Comparison of ENCODE assay signal across 30 cellular contexts in genomic region chr1:46072975-46073374, GRCh38. TPM values are rescaled to one million over a fixed set of nuclear protein-coding genes. Genes with fewer than 3 reads are reported as not detected.
DNase-seq lines count a peak whose midpoint lies in the region; ATAC-seq, FAIRE-seq and TF ChIP-seq lines count a peak whose summit lies in the region.
"Had no signal": no experiment of that assay in that cellular context is flagged by ENCODE, and none has a peak within 500 bp of the region (broad histone marks: within the 10 kb centered on the region; RNA-seq: fewer than 3 reads in every experiment).

No MANE protein-coding gene starts in this region.

- H3K79me2 ChIP-seq in PC-3 (ENCODE audit: low read length) = no peaks in the 10 kb centered on the region
- H3K79me2 ChIP-seq: parathyroid adenoma had no signal

- BruUV-seq in PC-3 (replicated peaks; lab: Mats Ljungman, UMichigan) = no TSS peak

- H2AFZ ChIP-seq in PC-3 (ENCODE audit: low read length) = no peak overlapping the region
- H2AFZ ChIP-seq: parathyroid adenoma had no signal

- H3K36me3 ChIP-seq in PC-3 (ENCODE audit: low read depth, low read length) = peaks cover 4% of the 10 kb centered on the region; the same call in 1 of the 2 replicates
- H3K36me3 ChIP-seq: thoracic aorta, uterus had no signal

- no peaks in the 10 kb centered on the region for H3K36me3 Mint-ChIP-seq in activated CD4-positive, alpha-beta T cell treated with anti-CD3 and anti-CD28 coated beads, Interleukin-2, amount 10 ng/mL, durations not matched to agents 7 days and 5 days (ENCODE audit: low read depth)
- H3K36me3 Mint-ChIP-seq: activated naive CD8-positive, alpha-beta T cell; IgD-negative memory B cell; immature natural killer cell had no signal

- H3F3A ChIP-seq in PC-3 (ENCODE audit: low read length, unreplicated experiment) = no peaks in the 10 kb centered on the region

- POLR2A ChIA-PET in PC-3 (lab: Charles Lee; ENCODE audit: unreplicated experiment) = no interaction called here
- POLR2A ChIA-PET in activated CD4-positive, alpha-beta T cell treated with anti-CD3 and anti-CD28 coated beads, Interleukin-2, amount 10 ng/mL, durations not matched to agents 7 days and 5 days (lab: Charles Lee) = no interaction called here

- H3K27ac Mint-ChIP-seq in activated CD4-positive, alpha-beta T cell treated with anti-CD3 and anti-CD28 coated beads, Interleukin-2, amount 10 ng/mL, durations not matched to agents 7 days and 5 days = no peak overlapping the region
- H3K27ac Mint-ChIP-seq: activated naive CD8-positive, alpha-beta T cell; IgD-negative memory B cell; immature natural killer cell; stimulated activated naive CD8-positive, alpha-beta T cell treated with anti-CD3 and anti-CD28 coated beads, Interleukin-15, Interleukin-2, amounts not matched to agents 100 ng/mL and 50 ng/mL, for 24 hours had no signal

- no peaks in the 10 kb centered on the region for H3K4me1 Mint-ChIP-seq in activated CD4-positive, alpha-beta T cell treated with anti-CD3 and anti-CD28 coated beads, Interleukin-2, amount 10 ng/mL, durations not matched to agents 7 days and 5 days
- H3K4me1 Mint-ChIP-seq: IgD-negative memory B cell, immature natural killer cell, neural crest cell had no signal

- intact Hi-C loops in PC-3 (cut with micrococcal nuclease) = no loop called here

- H3K4me2 ChIP-seq in PC-3 (ENCODE audit: low read length) = no peak overlapping the region
- H3K4me2 ChIP-seq: BLaER1 treated with 17β-estradiol and CSF1 and Interleukin-3, amounts not matched to agents 10 nM and 100 nM had no signal

- H3K4me3 ChIP-seq in PC-3 (ENCODE audit: low read length) = no peak overlapping the region
- H3K4me3 ChIP-seq: BLaER1 treated with 17β-estradiol and CSF1 and Interleukin-3, amounts not matched to agents 10 nM and 100 nM; left ventricle myocardium inferior; thoracic aorta; uterus had no signal

- no peak overlapping the region for H3K4me3 Mint-ChIP-seq in activated CD4-positive, alpha-beta T cell treated with anti-CD3 and anti-CD28 coated beads, Interleukin-2, amount 10 ng/mL, durations not matched to agents 7 days and 5 days
- H3K4me3 Mint-ChIP-seq: activated naive CD8-positive, alpha-beta T cell; IgD-negative memory B cell; immature natural killer cell; neural crest cell; stimulated activated naive CD8-positive, alpha-beta T cell treated with anti-CD3 and anti-CD28 coated beads, Interleukin-15, Interleukin-2, amounts not matched to agents 100 ng/mL and 50 ng/mL, for 24 hours had no signal

- H3K4me1 ChIP-seq in PC-3 (ENCODE audit: insufficient read depth, low read length) = no peaks in the 10 kb centered on the region
- H3K4me1 ChIP-seq: parathyroid adenoma, uterus had no signal

- no peaks in the 10 kb centered on the region for H3K9me3 Mint-ChIP-seq in activated CD4-positive, alpha-beta T cell treated with anti-CD3 and anti-CD28 coated beads, Interleukin-2, amount 10 ng/mL, durations not matched to agents 7 days and 5 days
- H3K9me3 Mint-ChIP-seq: IgD-negative memory B cell; immature natural killer cell; neural crest cell; stimulated activated naive CD8-positive, alpha-beta T cell treated with anti-CD3 and anti-CD28 coated beads, Interleukin-15, Interleukin-2, amounts not matched to agents 100 ng/mL and 50 ng/mL, for 24 hours had no signal

- H3K27me3 Mint-ChIP-seq in activated CD4-positive, alpha-beta T cell treated with anti-CD3 and anti-CD28 coated beads, Interleukin-2, amount 10 ng/mL, durations not matched to agents 7 days and 5 days = no peaks in the 10 kb centered on the region
- H3K27me3 Mint-ChIP-seq: activated naive CD8-positive, alpha-beta T cell; IgD-negative memory B cell; stimulated activated naive CD8-positive, alpha-beta T cell treated with anti-CD3 and anti-CD28 coated beads, Interleukin-15, Interleukin-2, amounts not matched to agents 100 ng/mL and 50 ng/mL, for 24 hours had no signal

- no peak for TF ChIP-seq CTCF in PC-3 (conservative IDR thresholded peaks at IDR 0.05; ENCODE audit: low read depth, low read length)

- H3K9ac ChIP-seq in PC-3 (ENCODE audit: low read length) = no peak overlapping the region
- H3K9ac ChIP-seq: BLaER1 treated with 17β-estradiol and CSF1 and Interleukin-3, amounts not matched to agents 10 nM and 100 nM; parathyroid adenoma had no signal

- ATAC-seq in PC-3 = peak; percentile 49
- ATAC-seq in stimulated activated naive CD8-positive, alpha-beta T cell treated with anti-CD3 and anti-CD28 coated beads, Interleukin-15, Interleukin-2, amounts not matched to agents 100 U/mL and 50 U/mL, for 24 hours = peak; percentile 57
- ATAC-seq: HCT116, Panc1 had no signal

- CTCF ChIA-PET in PC-3 (lab: Charles Lee) = no interaction called here
- CTCF ChIA-PET in activated CD4-positive, alpha-beta T cell treated with anti-CD3 and anti-CD28 coated beads, Interleukin-2, amount 10 ng/mL, durations not matched to agents 7 days and 5 days (lab: Charles Lee) = interaction anchor here (0.6 to 1.8 kb wide), 2 partner anchors 12 to 93 kb away, joined by 3 to 4 read pairs; no protein-coding TSS in a partner anchor

- DNase-seq in GM19239 (ENCODE audit: insufficient read length, low spot score) = no peak
- peak; percentile 20 for DNase-seq in PC-3
- DNase-seq in glomerular visceral epithelial cell (ENCODE audit: extremely low spot score) = peak; percentile 15
- DNase-seq in stimulated activated naive CD8-positive, alpha-beta T cell treated with anti-CD3 and anti-CD28 coated beads, Interleukin-15, Interleukin-2, amounts not matched to agents 100 U/mL and 50 U/mL, for 24 hours = no peak
- DNase-seq in NCI-H2227 treated with DMSO at 0.1 percent for 48 hours (lab: John Stamatoyannopoulos, UW) = no peak
- DNase-seq in activated CD4-positive, alpha-beta T cell treated with anti-CD3 and anti-CD28 coated beads, Interleukin-2, amount 10 ng/mL, durations not matched to agents 7 days and 5 days = no peak
- DNase-seq in NCI-H2171 treated with DMSO at 0.1 percent for 48 hours (lab: John Stamatoyannopoulos, UW) = no peak
- DNase-seq: activated CD4-positive, alpha-beta T cell treated with anti-CD3 and anti-CD28 coated beads for 4 hours; activated CD8-positive, alpha-beta memory T cell treated with anti-CD3 and anti-CD28 coated beads for 24 hours; activated effector memory CD4-positive, alpha-beta T cell treated with Interleukin-2 at 50 U/mL for 16 hours; activated T-cell treated with anti-CD3 and anti-CD28 coated beads for 4 hours; aorta; immature natural killer cell; left ventricle myocardium inferior; mesendoderm; NCI-H1105; NCI-H187 treated with DMSO at 0.1 percent for 48 hours; NCI-H526; small intestine; uterus had no signal

- H3K9me2 ChIP-seq in PC-3 (replicated peaks; ENCODE audit: low read length) = no peaks in the 10 kb centered on the region

- H3K27ac ChIP-seq in PC-3 (ENCODE audit: low read length) = no peak overlapping the region
- H3K27ac ChIP-seq: BLaER1 treated with 17β-estradiol and CSF1 and Interleukin-3, amounts not matched to agents 10 nM and 100 nM; left ventricle myocardium inferior; parathyroid adenoma; thoracic aorta; uterus had no signal

- no peaks in the 10 kb centered on the region for H3K27me3 ChIP-seq in PC-3 (ENCODE audit: low read length)
- H3K27me3 ChIP-seq: BLaER1 treated with 17β-estradiol and CSF1 and Interleukin-3, amounts not matched to agents 10 nM and 100 nM; uterus had no signal

- no peaks in the 10 kb centered on the region for H4K20me1 ChIP-seq in PC-3 (ENCODE audit: low read length)

- FAIRE-seq in GM19239 (lab: Jason Lieb, UNC) = peak; percentile 23
- FAIRE-seq: endothelial cell of umbilical vein, small intestine had no signal

- H3K9me3 ChIP-seq in PC-3 (ENCODE audit: low read length) = no peaks in the 10 kb centered on the region
- H3K9me3 ChIP-seq: BLaER1 treated with 17β-estradiol and CSF1 and Interleukin-3, amounts not matched to agents 10 nM and 100 nM; left ventricle myocardium inferior; thoracic aorta; uterus had no signal

RNA-seq across cellular contexts. Expression of gene PIK3R3, which starts 59.5 kb away (rescaled TPM):
- total RNA-seq in PC-3 (2014; rRNA removed) = 17.7 and 18.5 TPM in 2 replicates
- 1 to 10 TPM; 3.5 to 3.9 TPM for total RNA-seq in activated CD4-positive, alpha-beta T cell treated with anti-CD3 and anti-CD28 coated beads, Interleukin-2, amount 10 ng/mL, durations not matched to agents 7 days and 5 days

Comparison
In these comparisons a context has a peak if more than half of its experiments do, and no peak if none do; other contexts are left out.
1. DNase-seq: peak in PC-3 (single experiment) and glomerular visceral epithelial cell (single experiment); none in GM19239 (single experiment), stimulated activated naive CD8-positive, alpha-beta T cell treated with anti-CD3 and anti-CD28 coated beads, Interleukin-15, Interleukin-2, amounts not matched to agents 100 U/mL and 50 U/mL, for 24 hours (single experiment), NCI-H2227 treated with DMSO at 0.1 percent for 48 hours (single experiment), activated CD4-positive, alpha-beta T cell treated with anti-CD3 and anti-CD28 coated beads, Interleukin-2, amount 10 ng/mL, durations not matched to agents 7 days and 5 days (single experiment) and NCI-H2171 treated with DMSO at 0.1 percent for 48 hours (single experiment).